19 cellular contexts compared by ENCODE assay signal in genomic region chr10:14654821-14655382, GRCh38.
DNase-seq lines count a peak whose midpoint lies in the region; ATAC-seq and TF ChIP-seq lines count a peak whose summit lies in the region.
"Had no signal": no experiment of that assay in that cellular context is flagged by ENCODE, and none has a peak within 500 bp of the region (broad histone marks: within the 10 kb centered on the region; RNA-seq: fewer than 3 reads in every experiment).

No MANE protein-coding gene starts in this region.

- no peak overlapping the region for H3K4me3 Mint-ChIP-seq in CD4-positive, alpha-beta T cell
- peak overlapping the region in 1 of 5 experiments; percentile 37 for H3K4me3 Mint-ChIP-seq in brain
- H3K4me3 Mint-ChIP-seq: nephron progenitor cell had no signal

- POLR2A ChIA-PET in CD4-positive, alpha-beta T cell (lab: Charles Lee): interaction anchor here (1.0 kb wide), 1 partner anchor 62 kb away, joined by 3 read pairs; no protein-coding TSS in a partner anchor

- H3K36me3 Mint-ChIP-seq in CD4-positive, alpha-beta T cell (ENCODE audit: low read depth): no peaks in the 10 kb centered on the region
- no peaks in the 10 kb centered on the region for H3K36me3 Mint-ChIP-seq in brain

- TF ChIP-seq CTCF in CD4-positive, alpha-beta T cell (IDR thresholded peaks at IDR 0.05): no peak
- TF ChIP-seq CTCF in brain (conservative IDR thresholded peaks at IDR 0.05) (no peak), retinal pigment epithelial cell (conservative IDR thresholded peaks at IDR 0.05; ENCODE audit: low read depth, low read length) (no peak)

- ATAC-seq in CD4-positive, alpha-beta T cell (ENCODE audit: poor library complexity): no peak
- ATAC-seq in HG02870 (IDR thresholded peaks at IDR 0.05; ENCODE audit: unreplicated experiment): no peak
- ATAC-seq: activated CD4-positive, CD25-positive, alpha-beta regulatory T cell treated with anti-CD3 and anti-CD28 coated beads, Interleukin-2, amount 50 U/mL, for 24 hours; heart right ventricle had no signal

- H3K27ac Mint-ChIP-seq in CD4-positive, alpha-beta T cell: peak overlapping the region; percentile 86
- H3K27ac Mint-ChIP-seq in brain: peak overlapping the region in 3 of 5 experiments; percentile 87 to 90 (median 89)
- H3K27ac Mint-ChIP-seq: nephron progenitor cell had no signal

- H3K4me3 ChIP-seq in retinal pigment epithelial cell (ENCODE audit: low read length): no peak overlapping the region
- H3K4me3 ChIP-seq: adrenal gland, HAP-1, heart right ventricle had no signal

- no peaks in the 10 kb centered on the region for H3K27me3 ChIP-seq in CD4-positive, alpha-beta T cell (ENCODE audit: control insufficient read depth, insufficient read depth, low read length)
- H3K27me3 ChIP-seq: adrenal gland had no signal

- H3K27me3 Mint-ChIP-seq in CD4-positive, alpha-beta T cell: no peaks in the 10 kb centered on the region
- peaks cover 6% of the 10 kb centered on the region for H3K27me3 Mint-ChIP-seq in brain

- H3K9me3 Mint-ChIP-seq in CD4-positive, alpha-beta T cell: peaks cover 5% of the 10 kb centered on the region
- peaks cover 0 to 4% (median 0%) of the 10 kb centered on the region in 5 experiments for H3K9me3 Mint-ChIP-seq in brain

- intact Hi-C loops in CD4-positive, alpha-beta T cell (cut with DNase I, micrococcal nuclease): no loop called here

- H3K4me1 Mint-ChIP-seq in CD4-positive, alpha-beta T cell (ENCODE audit: low read depth): peaks cover 78% of the 10 kb centered on the region
- peaks cover 45% of the 10 kb centered on the region for H3K4me1 Mint-ChIP-seq in brain

- CTCF ChIA-PET in CD4-positive, alpha-beta T cell (lab: Charles Lee): interaction anchor here (0.6 to 1.2 kb wide), 2 partner anchors 9 to 13 kb away, joined by 3 read pairs; no protein-coding TSS in a partner anchor

- H3K27ac ChIP-seq in CD4-positive, alpha-beta T cell (ENCODE audit: low read depth, low read length): no peak overlapping the region
- H3K27ac ChIP-seq: heart right ventricle had no signal

- H3K9me3 ChIP-seq in CD4-positive, alpha-beta T cell (ENCODE audit: control insufficient read depth, low read length): no peaks in the 10 kb centered on the region
- H3K9me3 ChIP-seq: adrenal gland, HAP-1, heart right ventricle had no signal

- no peak for DNase-seq in CD4-positive, alpha-beta T cell
- DNase-seq in NCI-H460 (ENCODE audit: extremely low read depth, low read depth): peak; percentile 71
- DNase-seq in retinal pigment epithelial cell (ENCODE audit: low read depth): peak; percentile 38
- DNase-seq in cortex of kidney (lab: John Stamatoyannopoulos, UW): no peak
- no peak for DNase-seq in stimulated activated CD4-positive, alpha-beta T cell treated with anti-CD3 and anti-CD28 coated beads, Interleukin-4, amount 100 ng/mL, for 4 hours
- no peak for DNase-seq in GOT3 (lab: John Stamatoyannopoulos, UW)
- DNase-seq: activated effector memory CD4-positive, alpha-beta T cell treated with anti-CD3 and anti-CD28 coated beads, Interleukin-2, amount 50 U/mL, for 16 hours; adrenal gland; DMS 273 treated with DMSO at 0.1 percent for 48 hours; heart right ventricle; islet precursor cell; NCI-H345; nephron progenitor cell; retina; T-helper 9 cell had no signal

Comparison
In these comparisons a context has a peak if more than half of its experiments do, and no peak if none do; other contexts are left out.
1. DNase-seq: peak in NCI-H460 (single experiment) and retinal pigment epithelial cell (single experiment); none in CD4-positive, alpha-beta T cell (0 of 10), cortex of kidney (single experiment), stimulated activated CD4-positive, alpha-beta T cell treated with anti-CD3 and anti-CD28 coated beads, Interleukin-4, amount 100 ng/mL, for 4 hours (0 of 2) and GOT3 (single experiment).